ENCODE assay signal across 9 cellular contexts in the genomic region with DNA sequence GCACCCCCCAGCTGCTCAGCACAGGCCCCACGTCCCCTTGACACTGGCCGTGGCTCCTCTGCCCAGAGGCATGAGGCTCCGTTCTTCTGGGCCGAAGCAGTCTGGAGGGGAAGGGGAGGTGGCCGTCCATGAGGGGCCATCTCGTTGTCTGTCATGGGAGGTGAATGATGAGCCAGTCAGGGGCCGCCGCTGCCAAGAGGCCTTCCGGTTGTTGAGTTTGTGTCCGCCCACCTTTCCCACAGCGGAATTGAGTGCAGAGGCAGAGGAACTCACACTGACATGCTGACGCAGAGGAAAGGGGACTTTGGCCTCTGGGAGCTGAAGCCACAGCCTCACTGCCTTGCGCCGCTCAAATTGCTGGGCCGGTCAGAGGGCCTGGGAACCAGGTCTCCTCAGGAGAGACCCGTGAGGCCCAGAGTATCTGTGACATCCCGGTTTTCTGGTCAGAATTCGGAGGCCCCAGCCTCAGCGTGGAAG.
A peak's percentile ranks its signal among the peaks of the same experiment; 100 is the strongest.
DNase-seq lines count a peak whose midpoint lies in the region; ATAC-seq, FAIRE-seq and TF ChIP-seq lines count a peak whose summit lies in the region.
"Had no signal": no experiment of that assay in that cellular context is flagged by ENCODE, and none has a peak within 500 bp of the region (broad histone marks: within the 10 kb centered on the region; RNA-seq: fewer than 3 reads in every experiment).

No MANE protein-coding gene starts in this region.

- POLR2A ChIA-PET in HepG2 (lab: Yijun Ruan, JAX): interaction anchor here (0.7 kb wide), 1 partner anchor 34 kb away, joined by 3 read pairs; no protein-coding TSS in a partner anchor

- peak; percentile 96 for FAIRE-seq in HepG2 (lab: Jason Lieb, UNC)

- peaks cover 11% of the 10 kb centered on the region for H3K27me3 Mint-ChIP-seq in activated T-cell treated with anti-CD3 and anti-CD28 coated beads, Interleukin-2, amount 50 U/mL, for 24 hours
- no peaks in the 10 kb centered on the region for H3K27me3 Mint-ChIP-seq in type B pancreatic cell

- peaks cover 11% of the 10 kb centered on the region for H3K4me1 Mint-ChIP-seq in activated T-cell treated with anti-CD3 and anti-CD28 coated beads, Interleukin-2, amount 50 U/mL, for 24 hours (ENCODE audit: low read depth)
- peaks cover 16% of the 10 kb centered on the region for H3K4me1 Mint-ChIP-seq in type B pancreatic cell (ENCODE audit: unreplicated experiment)

- peak overlapping the region; percentile 59 for H3K27ac Mint-ChIP-seq in activated T-cell treated with anti-CD3 and anti-CD28 coated beads, Interleukin-2, amount 50 U/mL, for 24 hours
- peak overlapping the region; percentile 34 for H3K27ac Mint-ChIP-seq in type B pancreatic cell

- H3K36me3 Mint-ChIP-seq in activated T-cell treated with anti-CD3 and anti-CD28 coated beads, Interleukin-2, amount 50 U/mL, for 24 hours (ENCODE audit: low read depth): no peaks in the 10 kb centered on the region
- no peaks in the 10 kb centered on the region for H3K36me3 Mint-ChIP-seq in type B pancreatic cell

- H3K9ac ChIP-seq in HepG2 (ENCODE audit: insufficient read depth, low read depth, low read length): peak overlapping the region; percentile 35

- H3K79me2 ChIP-seq in HepG2 (ENCODE audit: insufficient read depth, low read length): no peaks in the 10 kb centered on the region

- H3K4me3 Mint-ChIP-seq in activated T-cell treated with anti-CD3 and anti-CD28 coated beads, Interleukin-2, amount 50 U/mL, for 24 hours: peak overlapping the region; percentile 15
- peak overlapping the region; percentile 20 for H3K4me3 Mint-ChIP-seq in type B pancreatic cell

- H3K27ac ChIP-seq in HepG2 (ENCODE audit: extremely low read length, insufficient read depth, low read length) (no peak overlapping the region), esophagus muscularis mucosa (replicated peaks in 1 of 4) (no peak overlapping the region)

- H3K36me3 ChIP-seq in HepG2 (replicated peaks in 1 of 2; ENCODE audit: control insufficient read depth in 1 of 2, insufficient read depth in 2 of 2, low read length in 2 of 2): no peaks in the 10 kb centered on the region
- H3K36me3 ChIP-seq in esophagus muscularis mucosa: peaks cover 0 to 16% (median 3%) of the 10 kb centered on the region in 4 donors

- CTCF ChIA-PET in HepG2 (lab: Yijun Ruan, JAX; ENCODE audit: low intra/inter-chr PET ratio, low total read pairs): no interaction called here

- no peak overlapping the region for H2AFZ ChIP-seq in HepG2 (ENCODE audit: low read length)

- WGBS in HepG2 (ENCODE audit: low lambda C conversion rate): 15% methylated on average over 17 of the region's 19 CpGs
- 85% methylated on average over 13 of the region's 19 CpGs for WGBS in esophagus muscularis mucosa

- no peaks in the 10 kb centered on the region for H3K9me3 ChIP-seq in HepG2 (ENCODE audit: low read length)
- no peaks in the 10 kb centered on the region for H3K9me3 ChIP-seq in esophagus muscularis mucosa

- H3K9me3 Mint-ChIP-seq in activated T-cell treated with anti-CD3 and anti-CD28 coated beads, Interleukin-2, amount 50 U/mL, for 24 hours: no peaks in the 10 kb centered on the region
- no peaks in the 10 kb centered on the region for H3K9me3 Mint-ChIP-seq in type B pancreatic cell

- intact Hi-C loops in HepG2 (cut with micrococcal nuclease; ENCODE audit: unreplicated experiment) (no loop called here), esophagus muscularis mucosa (cut with DNase I) (no loop called here)

- H3K4me3 ChIP-seq in HepG2 (replicated peaks in 1 of 3; ENCODE audit: insufficient read depth in 1 of 3, low read depth in 2 of 3, low read length in 3 of 3) (peak overlapping the region in 2 of 3 experiments; percentile 14 to 57; a peak in 2 of 6 replicates), esophagus muscularis mucosa (no peak overlapping the region)

- TF ChIP-seq CTCF in HepG2 (CRISPR knock-in tag; IDR thresholded peaks at IDR 0.05) (no peak), type B pancreatic cell (conservative IDR thresholded peaks at IDR 0.05) (no peak), esophagus muscularis mucosa (IDR thresholded peaks at IDR 0.05) (no peak)

- peak; percentile 4 for DNase-seq in activated naive CD4-positive, alpha-beta T cell treated with Interleukin-2 at 50 U/mL for 16 hours
- no peak for DNase-seq in activated naive CD4-positive, alpha-beta T cell treated with anti-CD3 and anti-CD28 coated beads, Interleukin-2, amount 50 U/mL, for 16 hours
- peak; percentile 49 for DNase-seq in activated T-cell treated with anti-CD3 and anti-CD28 coated beads, Interleukin-2, amount 50 U/mL, for 24 hours
- DNase-seq in HepG2 (ENCODE audit: low spot score) (peak; percentile 91), type B pancreatic cell (ENCODE audit: extremely low spot score, unreplicated experiment) (no peak), esophagus muscularis mucosa (ENCODE audit: extremely low spot score) (no peak), NCI-H2227 (lab: John Stamatoyannopoulos, UW; ENCODE audit: unreplicated experiment) (no peak)
- DNase-seq: HCEC 1CT had no signal

- no TSS peak for BruUV-seq in HepG2 (replicated peaks; lab: Mats Ljungman, UMichigan)

- H4K20me1 ChIP-seq in HepG2 (ENCODE audit: insufficient read depth, low read length): no peaks in the 10 kb centered on the region

- TF ChIP-seq POLR2A in HepG2 (IDR thresholded peaks at IDR 0.05; ENCODE audit: insufficient read depth in 1 of 2, low read depth in 2 of 2, low read length in 2 of 2) (peak in 1 of 2 experiments; percentile 49; a peak in 1 of 4 replicates), esophagus muscularis mucosa (IDR thresholded peaks at IDR 0.05; ENCODE audit: low read depth) (no peak)

- in situ Hi-C loops in HepG2 (cut with HindIII; ENCODE audit: extremely low pct_ligation_motif_present, low pct_unique_long_range_greater_than_20kb): no loop called here

- H3K4me1 ChIP-seq in HepG2 (ENCODE audit: insufficient read depth, low read length) (peaks cover 46% of the 10 kb centered on the region), esophagus muscularis mucosa (peaks cover 7 to 22% (median 15%) of the 10 kb centered on the region in 4 donors)

- H3K27me3 ChIP-seq in HepG2 (ENCODE audit: control insufficient read depth in 1 of 2, insufficient read depth in 2 of 2, low read length in 2 of 2) (peaks cover 0 to 19% of the 10 kb centered on the region in 2 experiments; a peak in 2 of 5 replicates), esophagus muscularis mucosa (no peaks in the 10 kb centered on the region)

- ATAC-seq in HepG2 (peak; percentile 96), HG03097 (IDR thresholded peaks at IDR 0.05; ENCODE audit: low FRiP score, unreplicated experiment) (no peak)

- TF ChIP-seq RAD21 in HepG2 (CRISPR knock-in tag; IDR thresholded peaks at IDR 0.05): no peak

- TF ChIP-seq EP300 in HepG2 (IDR thresholded peaks at IDR 0.05; ENCODE audit: low read depth in 2 of 2, low read length in 2 of 2): no peak
- no peak; the same call in 1 of the 2 replicates for TF ChIP-seq EP300 in HepG2 (CRISPR knock-in tag; IDR thresholded peaks at IDR 0.05; ENCODE audit: borderline replicate concordance)
- no peak for TF ChIP-seq EP300 in esophagus muscularis mucosa (IDR thresholded peaks at IDR 0.05)

- H3K4me2 ChIP-seq in HepG2 (ENCODE audit: low read depth, low read length): peak overlapping the region; percentile 73

TF ChIP-seq in HepG2, 621 proteins besides CTCF, POLR2A, EP300 and RAD21 (continues in another document):
- TF ChIP-seq NCOA5 (CRISPR knock-in tag; IDR thresholded peaks at IDR 0.05) (no peak), ZNF768 (CRISPR knock-in tag; IDR thresholded peaks at IDR 0.05) (peak; percentile 91), ZMYM4 (CRISPR knock-in tag; IDR thresholded peaks at IDR 0.05) (peak; percentile 77; the same call in 1 of the 2 replicates), ZNF607 (CRISPR knock-in tag; IDR thresholded peaks at IDR 0.05; ENCODE audit: borderline replicate concordance) (no peak), SSRP1 (CRISPR knock-in tag; IDR thresholded peaks at IDR 0.05) (no peak), GATAD2A (CRISPR knock-in tag; IDR thresholded peaks at IDR 0.05) (peak; percentile 61), KAT2B (IDR thresholded peaks at IDR 0.05; ENCODE audit: borderline replicate concordance, low read depth, low read length) (no peak), ZBTB21 (CRISPR knock-in tag; IDR thresholded peaks at IDR 0.05) (peak; percentile 80), ZNF572 (CRISPR knock-in tag; IDR thresholded peaks at IDR 0.05) (no peak)
- TF ChIP-seq, protein P1, sequence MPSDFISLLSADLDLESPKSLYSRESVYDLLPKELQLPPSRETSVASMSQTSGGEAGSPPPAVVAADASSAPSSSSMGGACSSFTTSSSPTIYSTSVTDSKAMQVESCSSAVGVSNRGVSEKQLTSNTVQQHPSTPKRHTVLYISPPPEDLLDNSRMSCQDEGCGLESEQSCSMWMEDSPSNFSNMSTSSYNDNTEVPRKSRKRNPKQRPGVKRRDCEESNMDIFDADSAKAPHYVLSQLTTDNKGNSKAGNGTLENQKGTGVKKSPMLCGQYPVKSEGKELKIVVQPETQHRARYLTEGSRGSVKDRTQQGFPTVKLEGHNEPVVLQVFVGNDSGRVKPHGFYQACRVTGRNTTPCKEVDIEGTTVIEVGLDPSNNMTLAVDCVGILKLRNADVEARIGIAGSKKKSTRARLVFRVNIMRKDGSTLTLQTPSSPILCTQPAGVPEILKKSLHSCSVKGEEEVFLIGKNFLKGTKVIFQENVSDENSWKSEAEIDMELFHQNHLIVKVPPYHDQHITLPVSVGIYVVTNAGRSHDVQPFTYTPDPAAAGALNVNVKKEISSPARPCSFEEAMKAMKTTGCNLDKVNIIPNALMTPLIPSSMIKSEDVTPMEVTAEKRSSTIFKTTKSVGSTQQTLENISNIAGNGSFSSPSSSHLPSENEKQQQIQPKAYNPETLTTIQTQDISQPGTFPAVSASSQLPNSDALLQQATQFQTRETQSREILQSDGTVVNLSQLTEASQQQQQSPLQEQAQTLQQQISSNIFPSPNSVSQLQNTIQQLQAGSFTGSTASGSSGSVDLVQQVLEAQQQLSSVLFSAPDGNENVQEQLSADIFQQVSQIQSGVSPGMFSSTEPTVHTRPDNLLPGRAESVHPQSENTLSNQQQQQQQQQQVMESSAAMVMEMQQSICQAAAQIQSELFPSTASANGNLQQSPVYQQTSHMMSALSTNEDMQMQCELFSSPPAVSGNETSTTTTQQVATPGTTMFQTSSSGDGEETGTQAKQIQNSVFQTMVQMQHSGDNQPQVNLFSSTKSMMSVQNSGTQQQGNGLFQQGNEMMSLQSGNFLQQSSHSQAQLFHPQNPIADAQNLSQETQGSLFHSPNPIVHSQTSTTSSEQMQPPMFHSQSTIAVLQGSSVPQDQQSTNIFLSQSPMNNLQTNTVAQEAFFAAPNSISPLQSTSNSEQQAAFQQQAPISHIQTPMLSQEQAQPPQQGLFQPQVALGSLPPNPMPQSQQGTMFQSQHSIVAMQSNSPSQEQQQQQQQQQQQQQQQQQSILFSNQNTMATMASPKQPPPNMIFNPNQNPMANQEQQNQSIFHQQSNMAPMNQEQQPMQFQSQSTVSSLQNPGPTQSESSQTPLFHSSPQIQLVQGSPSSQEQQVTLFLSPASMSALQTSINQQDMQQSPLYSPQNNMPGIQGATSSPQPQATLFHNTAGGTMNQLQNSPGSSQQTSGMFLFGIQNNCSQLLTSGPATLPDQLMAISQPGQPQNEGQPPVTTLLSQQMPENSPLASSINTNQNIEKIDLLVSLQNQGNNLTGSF (CRISPR knock-in tag; IDR thresholded peaks at IDR 0.05): peak; percentile 62; the same call in 1 of the 2 replicates

Comparison
In these comparisons a context has a peak if more than half of its experiments do, and no peak if none do; other contexts are left out.
1. DNase-seq: peak in activated naive CD4-positive, alpha-beta T cell treated with Interleukin-2 at 50 U/mL for 16 hours (single experiment), activated T-cell treated with anti-CD3 and anti-CD28 coated beads, Interleukin-2, amount 50 U/mL, for 24 hours (single experiment) and HepG2 (single experiment); none in activated naive CD4-positive, alpha-beta T cell treated with anti-CD3 and anti-CD28 coated beads, Interleukin-2, amount 50 U/mL, for 16 hours (single experiment), type B pancreatic cell (single experiment), esophagus muscularis mucosa (single experiment) and NCI-H2227 (single experiment).
2. H3K4me3 ChIP-seq: peak in HepG2 (2 of 3); none in esophagus muscularis mucosa (0 of 4).